In the genomic region with DNA sequence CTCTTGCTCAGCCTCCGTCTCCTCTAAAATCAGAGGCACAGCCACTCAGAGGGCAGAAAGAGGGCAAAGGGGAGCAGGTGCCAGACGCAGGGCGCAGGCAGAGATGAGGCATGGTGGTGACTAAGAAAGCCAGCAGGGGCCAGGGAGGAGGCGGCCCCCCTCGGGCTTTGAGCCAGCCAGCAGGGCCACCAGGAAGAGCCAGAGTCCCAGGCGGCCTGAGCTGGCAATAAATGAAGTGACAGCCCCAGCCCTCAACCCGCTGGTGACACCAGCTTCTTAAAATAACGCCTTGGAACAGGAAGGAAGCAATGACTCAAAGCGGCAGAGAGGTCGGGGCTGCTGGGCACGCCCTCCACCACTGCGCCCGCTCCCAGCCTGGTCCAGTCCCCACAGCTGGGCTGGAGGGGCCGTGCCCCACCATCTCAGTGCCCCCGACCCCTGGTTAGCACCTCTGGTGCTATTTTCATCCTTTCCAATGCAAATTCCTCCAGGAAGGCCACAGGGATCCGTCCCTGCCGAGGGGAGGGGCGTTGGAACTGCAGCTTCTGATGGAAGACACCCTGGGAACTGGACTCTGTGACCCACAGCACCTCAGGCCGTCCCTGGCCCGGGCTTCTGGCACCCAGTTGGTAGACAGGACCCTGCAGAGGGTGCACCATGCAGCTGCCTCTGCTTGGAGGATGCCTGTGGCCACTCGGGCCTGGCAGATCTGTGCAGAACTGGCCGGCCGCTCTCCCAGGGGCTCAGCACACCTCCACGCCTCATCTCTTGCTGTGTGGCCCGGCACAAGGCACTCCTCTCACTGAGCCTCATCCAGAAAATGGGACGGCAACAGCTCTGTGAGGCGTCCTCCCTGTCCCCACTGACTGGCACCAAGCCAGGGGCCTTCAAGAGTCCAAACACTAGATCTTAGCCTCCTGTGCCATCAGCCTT, we compare ENCODE assay signal across 1 cellular context.
A peak's percentile ranks its signal among the peaks of the same experiment; 100 is the strongest.
TF ChIP-seq lines count a peak whose summit lies in the region.

No MANE protein-coding gene starts in this region.

TF ChIP-seq in GM12878, 131 proteins besides CTCF, POLR2A, EP300 and RAD21 (continued from another document):
- TF ChIP-seq ZNF687 (IDR thresholded peaks at IDR 0.05) (peak; percentile 41; the same call in 1 of the 2 replicates), TCF3 (IDR thresholded peaks at IDR 0.05; ENCODE audit: borderline replicate concordance, insufficient read depth, low read depth, low read length) (peak; percentile 60; the same call in 1 of the 2 replicates), ETV6 (conservative IDR thresholded peaks at IDR 0.05 in 1 of 2, IDR thresholded peaks at IDR 0.05 in 1 of 2; ENCODE audit: borderline replicate concordance in 1 of 2, low read depth in 1 of 2) (peak in 1 of 2 experiments; percentile 99; a peak in 2 of 4 replicates), FOS (IDR thresholded peaks at IDR 0.05; ENCODE audit: borderline replicate concordance, extremely low read depth, insufficient read length) (no peak), YY1 (IDR thresholded peaks at IDR 0.05; ENCODE audit: low read depth, low read length) (peak; percentile 43; the same call in 1 of the 2 replicates), EGR1 (IDR thresholded peaks at IDR 0.05; ENCODE audit: borderline replicate concordance in 1 of 2, low read depth in 2 of 2, low read length in 2 of 2) (peak in 1 of 2 experiments; percentile 68; a peak in 1 of 3 replicates), TAF1 (IDR thresholded peaks at IDR 0.05; ENCODE audit: borderline replicate concordance, low read depth, low read length) (peak; percentile 39; the same call in 1 of the 2 replicates), ZNF24 (IDR thresholded peaks at IDR 0.05) (peak; percentile 51; the same call in 1 of the 2 replicates), PAX5 (IDR thresholded peaks at IDR 0.05; ENCODE audit: borderline replicate concordance, low read depth, low read length) (peak; percentile 62; the same call in 1 of the 2 replicates), NR2C2 (IDR thresholded peaks at IDR 0.05; ENCODE audit: borderline replicate concordance, control insufficient read depth, insufficient read length, low read depth) (no peak), DPF2 (IDR thresholded peaks at IDR 0.05) (peak; percentile 93), HSF1 (IDR thresholded peaks at IDR 0.05; ENCODE audit: low read depth, low read length) (no peak), CREB1 (IDR thresholded peaks at IDR 0.05; ENCODE audit: low read depth) (peak; percentile 66; the same call in 1 of the 2 replicates), ZNF207 (IDR thresholded peaks at IDR 0.05; ENCODE audit: borderline replicate concordance) (0 out of 2 replicates have a peak, but pooled peaks have one; percentile 13), ZZZ3 (IDR thresholded peaks at IDR 0.05; ENCODE audit: control insufficient read depth, insufficient read length, low read depth) (no peak), KAT2A (conservative IDR thresholded peaks at IDR 0.05; ENCODE audit: control insufficient read depth, low read depth, low read length) (no peak), SUPT20H (IDR thresholded peaks at IDR 0.05; ENCODE audit: borderline replicate concordance, control insufficient read depth, low read depth, low read length) (no peak), NR2F1 (conservative IDR thresholded peaks at IDR 0.05) (peak; percentile 80), JUNB (IDR thresholded peaks at IDR 0.05) (peak; percentile 93), SREBF1 (IDR thresholded peaks at IDR 0.05; ENCODE audit: low read length) (no peak), SP1 (IDR thresholded peaks at IDR 0.05; ENCODE audit: low read depth, low read length) (peak; percentile 73)
- TF ChIP-seq, protein P1, sequence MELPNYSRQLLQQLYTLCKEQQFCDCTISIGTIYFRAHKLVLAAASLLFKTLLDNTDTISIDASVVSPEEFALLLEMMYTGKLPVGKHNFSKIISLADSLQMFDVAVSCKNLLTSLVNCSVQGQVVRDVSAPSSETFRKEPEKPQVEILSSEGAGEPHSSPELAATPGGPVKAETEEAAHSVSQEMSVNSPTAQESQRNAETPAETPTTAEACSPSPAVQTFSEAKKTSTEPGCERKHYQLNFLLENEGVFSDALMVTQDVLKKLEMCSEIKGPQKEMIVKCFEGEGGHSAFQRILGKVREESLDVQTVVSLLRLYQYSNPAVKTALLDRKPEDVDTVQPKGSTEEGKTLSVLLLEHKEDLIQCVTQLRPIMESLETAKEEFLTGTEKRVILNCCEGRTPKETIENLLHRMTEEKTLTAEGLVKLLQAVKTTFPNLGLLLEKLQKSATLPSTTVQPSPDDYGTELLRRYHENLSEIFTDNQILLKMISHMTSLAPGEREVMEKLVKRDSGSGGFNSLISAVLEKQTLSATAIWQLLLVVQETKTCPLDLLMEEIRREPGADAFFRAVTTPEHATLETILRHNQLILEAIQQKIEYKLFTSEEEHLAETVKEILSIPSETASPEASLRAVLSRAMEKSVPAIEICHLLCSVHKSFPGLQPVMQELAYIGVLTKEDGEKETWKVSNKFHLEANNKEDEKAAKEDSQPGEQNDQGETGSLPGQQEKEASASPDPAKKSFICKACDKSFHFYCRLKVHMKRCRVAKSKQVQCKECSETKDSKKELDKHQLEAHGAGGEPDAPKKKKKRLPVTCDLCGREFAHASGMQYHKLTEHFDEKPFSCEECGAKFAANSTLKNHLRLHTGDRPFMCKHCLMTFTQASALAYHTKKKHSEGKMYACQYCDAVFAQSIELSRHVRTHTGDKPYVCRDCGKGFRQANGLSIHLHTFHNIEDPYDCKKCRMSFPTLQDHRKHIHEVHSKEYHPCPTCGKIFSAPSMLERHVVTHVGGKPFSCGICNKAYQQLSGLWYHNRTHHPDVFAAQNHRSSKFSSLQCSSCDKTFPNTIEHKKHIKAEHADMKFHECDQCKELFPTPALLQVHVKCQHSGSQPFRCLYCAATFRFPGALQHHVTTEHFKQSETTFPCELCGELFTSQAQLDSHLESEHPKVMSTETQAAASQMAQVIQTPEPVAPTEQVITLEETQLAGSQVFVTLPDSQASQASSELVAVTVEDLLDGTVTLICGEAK (IDR thresholded peaks at IDR 0.05; ENCODE audit: borderline replicate concordance) = no peak; the same call in 1 of the 2 replicates
- TF ChIP-seq, protein P2, sequence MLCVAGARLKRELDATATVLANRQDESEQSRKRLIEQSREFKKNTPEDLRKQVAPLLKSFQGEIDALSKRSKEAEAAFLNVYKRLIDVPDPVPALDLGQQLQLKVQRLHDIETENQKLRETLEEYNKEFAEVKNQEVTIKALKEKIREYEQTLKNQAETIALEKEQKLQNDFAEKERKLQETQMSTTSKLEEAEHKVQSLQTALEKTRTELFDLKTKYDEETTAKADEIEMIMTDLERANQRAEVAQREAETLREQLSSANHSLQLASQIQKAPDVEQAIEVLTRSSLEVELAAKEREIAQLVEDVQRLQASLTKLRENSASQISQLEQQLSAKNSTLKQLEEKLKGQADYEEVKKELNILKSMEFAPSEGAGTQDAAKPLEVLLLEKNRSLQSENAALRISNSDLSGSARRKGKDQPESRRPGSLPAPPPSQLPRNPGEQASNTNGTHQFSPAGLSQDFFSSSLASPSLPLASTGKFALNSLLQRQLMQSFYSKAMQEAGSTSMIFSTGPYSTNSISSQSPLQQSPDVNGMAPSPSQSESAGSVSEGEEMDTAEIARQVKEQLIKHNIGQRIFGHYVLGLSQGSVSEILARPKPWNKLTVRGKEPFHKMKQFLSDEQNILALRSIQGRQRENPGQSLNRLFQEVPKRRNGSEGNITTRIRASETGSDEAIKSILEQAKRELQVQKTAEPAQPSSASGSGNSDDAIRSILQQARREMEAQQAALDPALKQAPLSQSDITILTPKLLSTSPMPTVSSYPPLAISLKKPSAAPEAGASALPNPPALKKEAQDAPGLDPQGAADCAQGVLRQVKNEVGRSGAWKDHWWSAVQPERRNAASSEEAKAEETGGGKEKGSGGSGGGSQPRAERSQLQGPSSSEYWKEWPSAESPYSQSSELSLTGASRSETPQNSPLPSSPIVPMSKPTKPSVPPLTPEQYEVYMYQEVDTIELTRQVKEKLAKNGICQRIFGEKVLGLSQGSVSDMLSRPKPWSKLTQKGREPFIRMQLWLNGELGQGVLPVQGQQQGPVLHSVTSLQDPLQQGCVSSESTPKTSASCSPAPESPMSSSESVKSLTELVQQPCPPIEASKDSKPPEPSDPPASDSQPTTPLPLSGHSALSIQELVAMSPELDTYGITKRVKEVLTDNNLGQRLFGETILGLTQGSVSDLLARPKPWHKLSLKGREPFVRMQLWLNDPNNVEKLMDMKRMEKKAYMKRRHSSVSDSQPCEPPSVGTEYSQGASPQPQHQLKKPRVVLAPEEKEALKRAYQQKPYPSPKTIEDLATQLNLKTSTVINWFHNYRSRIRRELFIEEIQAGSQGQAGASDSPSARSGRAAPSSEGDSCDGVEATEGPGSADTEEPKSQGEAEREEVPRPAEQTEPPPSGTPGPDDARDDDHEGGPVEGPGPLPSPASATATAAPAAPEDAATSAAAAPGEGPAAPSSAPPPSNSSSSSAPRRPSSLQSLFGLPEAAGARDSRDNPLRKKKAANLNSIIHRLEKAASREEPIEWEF (IDR thresholded peaks at IDR 0.05; ENCODE audit: insufficient replicate concordance, low read depth, low read length) = no peak
